8 cellular contexts compared by ENCODE assay signal in the genomic region with DNA sequence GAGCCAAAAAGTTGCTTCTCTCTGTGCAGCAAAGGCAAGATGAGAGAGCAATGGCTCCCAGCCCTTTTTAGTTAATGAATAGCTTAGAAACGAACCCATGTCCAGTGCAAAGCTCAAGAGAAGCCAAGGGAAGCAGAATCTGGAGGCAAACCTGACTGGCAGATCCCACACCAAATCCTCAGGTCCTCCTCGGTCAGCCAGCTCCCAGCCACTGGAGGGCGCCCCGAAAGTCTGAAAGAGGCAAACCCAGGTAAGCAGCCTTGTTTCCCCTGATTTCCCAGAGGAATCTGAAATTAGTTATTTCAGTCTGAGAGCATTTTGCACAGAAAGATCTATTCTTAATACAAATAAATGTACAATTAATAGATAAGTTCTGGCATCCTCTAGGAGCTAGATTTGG.
A peak's percentile ranks its signal among the peaks of the same experiment; 100 is the strongest.
DNase-seq lines count a peak whose midpoint lies in the region; ATAC-seq, FAIRE-seq and TF ChIP-seq lines count a peak whose summit lies in the region.

No MANE protein-coding gene starts in this region.

- ATAC-seq in GM12878 (no peak), HG03521 (IDR thresholded peaks at IDR 0.05; ENCODE audit: unreplicated experiment) (no peak)

- BruUV-seq in Caco-2 (replicated peaks; lab: Mats Ljungman, UMichigan) (no TSS peak), GM12878 (replicated peaks; lab: Mats Ljungman, UMichigan) (no TSS peak)

- CTCF ChIA-PET in Caco-2 (lab: Charles Lee), result interaction anchor here (1.0 kb wide), 1 partner anchor 244 kb away, joined by 4 read pairs; no protein-coding TSS in a partner anchor
- CTCF ChIA-PET in HEK293 (lab: Yijun Ruan, JAX), result interaction anchor here (0.6 to 3.3 kb wide), 16 partner anchors 9 to 926 kb away, joined by 3 to 28 read pairs (median 4); no protein-coding TSS in a partner anchor
- CTCF ChIA-PET in GM12878 (lab: Yijun Ruan, JAX), result interaction anchor here (1.4 kb wide), 1 partner anchor 9 kb away, joined by 6 read pairs; no protein-coding TSS in a partner anchor

- in situ Hi-C loops in GM12878 (cut with MboI), result no loop called here

- RAD21 ChIA-PET in GM12878 (lab: Charles Lee; ENCODE audit: unreplicated experiment), result interaction anchor here (1.1 kb wide), 1 partner anchor 244 kb away, joined by 4 read pairs; no protein-coding TSS in a partner anchor

- TF ChIP-seq CTCF in Caco-2 (IDR thresholded peaks at IDR 0.05; ENCODE audit: insufficient read depth in 1 of 2, low read depth in 1 of 2, low read length in 1 of 2, severe bottlenecking in 1 of 2, unreplicated experiment in 1 of 2), result peak; percentile 33 to 61
- no peak for TF ChIP-seq CTCF in HEK293 (tag by site-specific recombination; IDR thresholded peaks at IDR 0.05)
- peak; percentile 33 to 43 (median 41); a peak in 5 of 6 replicates for TF ChIP-seq CTCF in GM12878 (IDR thresholded peaks at IDR 0.05 in 2 of 3, conservative IDR thresholded peaks at IDR 0.05 in 1 of 3; ENCODE audit: control insufficient read depth in 2 of 3, extremely low read depth in 1 of 3, insufficient read depth in 1 of 3, low read depth in 3 of 3, low read length in 3 of 3)

- POLR2A ChIA-PET in Caco-2 (lab: Charles Lee) (no interaction called here), HEK293 (lab: Yijun Ruan, JAX) (no interaction called here), GM12878 (lab: Charles Lee) (no interaction called here)

- DNase-seq in Caco-2 (peak; percentile 53 to 54), GM12878 (ENCODE audit: low read depth, low spot score) (no peak), medulla oblongata (ENCODE audit: extremely low spot score) (peak; percentile 35), NCI-H187 (lab: John Stamatoyannopoulos, UW) (no peak), MV-4-11 (lab: John Stamatoyannopoulos, UW) (no peak), NCI-H1694 (lab: John Stamatoyannopoulos, UW) (no peak)

- SMC1A ChIA-PET in GM12878 (lab: Charles Lee; ENCODE audit: uncharacterized antibody, unreplicated experiment), result no interaction called here

- H3K27me3 ChIP-seq in Caco-2 (replicated peaks; ENCODE audit: control insufficient read depth, insufficient read depth, low read length) (no peaks in the 10 kb centered on the region), GM12878 (replicated peaks in 1 of 2; ENCODE audit: control insufficient read depth in 2 of 2, insufficient read depth in 2 of 2, low read length in 1 of 2) (no peaks in the 10 kb centered on the region)

- H3K79me2 ChIP-seq in GM12878 (ENCODE audit: control insufficient read depth, insufficient read depth, low read length), result no peaks in the 10 kb centered on the region

- peaks cover 5% of the 10 kb centered on the region for H3K27me3 Mint-ChIP-seq in Caco-2 (ENCODE audit: insufficient read depth, unreplicated experiment)

- H3K4me3 ChIP-seq in Caco-2 (ENCODE audit: low read depth, low read length) (no peak overlapping the region), HEK293 (ENCODE audit: low read depth, low read length) (no peak overlapping the region), GM12878 (no peak overlapping the region)

- H3K36me3 ChIP-seq in Caco-2 (ENCODE audit: control insufficient read depth, insufficient read depth, low read length) (no peaks in the 10 kb centered on the region), HEK293 (ENCODE audit: control insufficient read depth in 2 of 2, insufficient read depth in 1 of 2, low read length in 2 of 2) (no peaks in the 10 kb centered on the region), GM12878 (ENCODE audit: control insufficient read depth in 2 of 2, insufficient read depth in 2 of 2, low read length in 1 of 2) (no peaks in the 10 kb centered on the region)

- H3K4me3 Mint-ChIP-seq in Caco-2 (ENCODE audit: unreplicated experiment), result no peak overlapping the region

- H3K36me3 Mint-ChIP-seq in Caco-2 (ENCODE audit: insufficient read depth, unreplicated experiment), result no peaks in the 10 kb centered on the region

- H4K20me1 ChIP-seq in GM12878 (ENCODE audit: control insufficient read depth, insufficient read depth), result no peaks in the 10 kb centered on the region; the same call in 1 of the 2 replicates

- no peak overlapping the region for H2AFZ ChIP-seq in GM12878 (ENCODE audit: control insufficient read depth, low read depth, low read length)

- H3K27ac ChIP-seq in HEK293 (ENCODE audit: extremely low read depth, low read depth, low read length) (no peak overlapping the region), GM12878 (ENCODE audit: control insufficient read depth, insufficient read depth) (no peak overlapping the region)

- H3K4me2 ChIP-seq in GM12878 (ENCODE audit: control insufficient read depth, insufficient read depth), result no peak overlapping the region

- 0% methylated on average over 4 of the region's 4 CpGs for WGBS in GM12878 (ENCODE audit: insufficient coverage, insufficient replicate concordance, low lambda C conversion rate, missing lambda C conversion rate)

- no peak for TF ChIP-seq EP300 in GM12878 (IDR thresholded peaks at IDR 0.05; ENCODE audit: borderline replicate concordance in 1 of 2, control insufficient read depth in 1 of 2, low read depth in 2 of 2, low read length in 2 of 2)

- TF ChIP-seq RAD21 in GM12878 (IDR thresholded peaks at IDR 0.05; ENCODE audit: insufficient read depth, low read depth, low read length), result 0 out of 2 replicates have a peak, but pooled peaks have one; percentile 10

- FAIRE-seq in GM12878 (lab: Jason Lieb, UNC), result no peak

- H3K9ac ChIP-seq in GM12878 (ENCODE audit: control insufficient read depth, insufficient read depth, low read length), result no peak overlapping the region

- H3K9me3 Mint-ChIP-seq in Caco-2 (ENCODE audit: unreplicated experiment), result no peaks in the 10 kb centered on the region

- no peaks in the 10 kb centered on the region for H3K9me3 ChIP-seq in Caco-2
- H3K9me3 ChIP-seq in HEK293 (ENCODE audit: control insufficient read depth, insufficient read depth, low read depth, low read length), result no peaks in the 10 kb centered on the region
- no peaks in the 10 kb centered on the region for H3K9me3 ChIP-seq in GM12878 (replicated peaks; ENCODE audit: control insufficient read depth, insufficient read depth, low read length)

- H3K27ac Mint-ChIP-seq in Caco-2 (ENCODE audit: unreplicated experiment), result no peak overlapping the region

- intact Hi-C loops in Caco-2 (cut with micrococcal nuclease; ENCODE audit: unreplicated experiment) (loop anchor here (1.0 to 5.0 kb wide), 2 partner anchors 210 to 245 kb away; no protein-coding TSS in a partner anchor), GM12878 (cut with micrococcal nuclease; ENCODE audit: unreplicated experiment) (loop anchor here (5.0 kb wide), 1 partner anchor 245 kb away; no protein-coding TSS in a partner anchor)

- no peak for TF ChIP-seq POLR2A in GM12878 (IDR thresholded peaks at IDR 0.05; ENCODE audit: low read depth, low read length)

- H3K4me1 ChIP-seq in Caco-2 (no peaks in the 10 kb centered on the region), HEK293 (ENCODE audit: control insufficient read depth, insufficient read depth, low read length) (no peaks in the 10 kb centered on the region), GM12878 (ENCODE audit: control insufficient read depth, insufficient read depth, low read length) (no peaks in the 10 kb centered on the region)

- no peaks in the 10 kb centered on the region for H3K4me1 Mint-ChIP-seq in Caco-2 (ENCODE audit: low read depth, unreplicated experiment)

TF ChIP-seq in HEK293, 187 proteins besides CTCF, POLR2A, EP300 and RAD21:
- peak; percentile 16 for TF ChIP-seq ZNF654 (tag by site-specific recombination; IDR thresholded peaks at IDR 0.05; ENCODE audit: low read depth)
- no peak for TF ChIP-seq GLIS1 (tag by site-specific recombination; IDR thresholded peaks at IDR 0.05)

TF ChIP-seq in GM12878, 131 proteins besides CTCF, POLR2A, EP300 and RAD21 (continues in another document):
- TF ChIP-seq, protein P1, sequence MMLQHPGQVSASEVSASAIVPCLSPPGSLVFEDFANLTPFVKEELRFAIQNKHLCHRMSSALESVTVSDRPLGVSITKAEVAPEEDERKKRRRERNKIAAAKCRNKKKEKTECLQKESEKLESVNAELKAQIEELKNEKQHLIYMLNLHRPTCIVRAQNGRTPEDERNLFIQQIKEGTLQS (IDR thresholded peaks at IDR 0.05; ENCODE audit: borderline replicate concordance, extremely low read depth, low read depth, low read length), result no peak
- TF ChIP-seq, protein P2, sequence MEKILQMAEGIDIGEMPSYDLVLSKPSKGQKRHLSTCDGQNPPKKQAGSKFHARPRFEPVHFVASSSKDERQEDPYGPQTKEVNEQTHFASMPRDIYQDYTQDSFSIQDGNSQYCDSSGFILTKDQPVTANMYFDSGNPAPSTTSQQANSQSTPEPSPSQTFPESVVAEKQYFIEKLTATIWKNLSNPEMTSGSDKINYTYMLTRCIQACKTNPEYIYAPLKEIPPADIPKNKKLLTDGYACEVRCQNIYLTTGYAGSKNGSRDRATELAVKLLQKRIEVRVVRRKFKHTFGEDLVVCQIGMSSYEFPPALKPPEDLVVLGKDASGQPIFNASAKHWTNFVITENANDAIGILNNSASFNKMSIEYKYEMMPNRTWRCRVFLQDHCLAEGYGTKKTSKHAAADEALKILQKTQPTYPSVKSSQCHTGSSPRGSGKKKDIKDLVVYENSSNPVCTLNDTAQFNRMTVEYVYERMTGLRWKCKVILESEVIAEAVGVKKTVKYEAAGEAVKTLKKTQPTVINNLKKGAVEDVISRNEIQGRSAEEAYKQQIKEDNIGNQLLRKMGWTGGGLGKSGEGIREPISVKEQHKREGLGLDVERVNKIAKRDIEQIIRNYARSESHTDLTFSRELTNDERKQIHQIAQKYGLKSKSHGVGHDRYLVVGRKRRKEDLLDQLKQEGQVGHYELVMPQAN (conservative IDR thresholded peaks at IDR 0.05), result no peak
- TF ChIP-seq NRF1 (conservative IDR thresholded peaks at IDR 0.05; ENCODE audit: low read depth, low read length) (no peak), YBX1 (IDR thresholded peaks at IDR 0.05) (no peak), RCOR1 (conservative IDR thresholded peaks at IDR 0.05; ENCODE audit: low read depth, low read length) (no peak)
- TF ChIP-seq, protein P3, sequence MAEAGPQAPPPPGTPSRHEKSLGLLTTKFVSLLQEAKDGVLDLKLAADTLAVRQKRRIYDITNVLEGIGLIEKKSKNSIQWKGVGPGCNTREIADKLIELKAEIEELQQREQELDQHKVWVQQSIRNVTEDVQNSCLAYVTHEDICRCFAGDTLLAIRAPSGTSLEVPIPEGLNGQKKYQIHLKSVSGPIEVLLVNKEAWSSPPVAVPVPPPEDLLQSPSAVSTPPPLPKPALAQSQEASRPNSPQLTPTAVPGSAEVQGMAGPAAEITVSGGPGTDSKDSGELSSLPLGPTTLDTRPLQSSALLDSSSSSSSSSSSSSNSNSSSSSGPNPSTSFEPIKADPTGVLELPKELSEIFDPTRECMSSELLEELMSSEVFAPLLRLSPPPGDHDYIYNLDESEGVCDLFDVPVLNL (IDR thresholded peaks at IDR 0.05; ENCODE audit: low read depth, low read length), result no peak

Comparison
In these comparisons a context has a peak if more than half of its experiments do, and no peak if none do; other contexts are left out.
1. DNase-seq: peak in Caco-2 (2 of 2) and medulla oblongata (single experiment); none in GM12878 (single experiment), NCI-H187 (0 of 2), MV-4-11 (single experiment) and NCI-H1694 (single experiment).